In the genomic region with DNA sequence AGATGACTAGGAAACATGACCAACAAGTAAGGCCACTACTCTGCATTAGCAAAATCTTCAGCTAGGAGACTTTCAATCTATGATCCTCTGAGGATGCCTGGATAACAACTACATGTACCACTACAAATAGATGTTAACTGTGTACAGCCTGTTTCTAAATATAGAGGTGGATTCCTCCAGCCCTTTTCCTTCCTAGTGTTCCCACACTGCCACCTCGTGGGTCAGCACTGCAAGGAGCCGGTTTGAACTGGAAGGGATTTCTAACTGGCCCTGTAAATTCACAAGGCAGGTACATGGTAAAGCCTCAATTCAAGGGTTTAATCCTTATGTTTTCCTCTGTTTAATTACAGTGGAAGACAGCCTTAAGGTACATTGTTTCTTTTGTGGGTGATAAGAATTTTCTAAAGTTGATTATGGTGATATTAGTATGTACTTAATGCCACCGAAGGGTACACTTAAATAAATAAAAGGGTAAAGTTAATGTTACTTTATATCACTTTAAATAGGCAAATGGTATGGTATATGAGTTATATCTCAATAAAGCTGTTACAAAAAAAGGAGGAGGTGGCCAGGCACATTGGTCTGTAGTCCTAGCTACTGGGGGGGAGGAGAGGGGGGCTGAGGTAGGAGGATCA, we compare ENCODE assay signal across 8 cellular contexts. TPM values are rescaled to one million over a fixed set of nuclear protein-coding genes. Genes with fewer than 3 reads are reported as not detected.
DNase-seq lines count a peak whose midpoint lies in the region; ATAC-seq and TF ChIP-seq lines count a peak whose summit lies in the region.

No MANE protein-coding gene starts in this region.

- H3K27me3 Mint-ChIP-seq in chondrocyte (ENCODE audit: low read depth) = no peaks in the 10 kb centered on the region

- peak; percentile 81 for TF ChIP-seq CTCF in AG04449 (IDR thresholded peaks at IDR 0.05; ENCODE audit: insufficient read depth, low read length, missing control alignments)
- peak; percentile 89 for TF ChIP-seq CTCF in chondrocyte (IDR thresholded peaks at IDR 0.05)

- no peaks in the 10 kb centered on the region for H3K9me3 Mint-ChIP-seq in chondrocyte (ENCODE audit: low read depth)

- H3K4me3 Mint-ChIP-seq in chondrocyte (ENCODE audit: unreplicated experiment) = no peak overlapping the region

- ATAC-seq in GM18498 (IDR thresholded peaks at IDR 0.05; ENCODE audit: unreplicated experiment) = peak; percentile 52
- ATAC-seq in GM19452 (IDR thresholded peaks at IDR 0.05; ENCODE audit: unreplicated experiment) = no peak

- CTCF ChIA-PET in AG04449 (lab: Yijun Ruan, JAX) = interaction anchor here (0.6 to 8.1 kb wide), 28 partner anchors 9 to 1451 kb away, joined by 3 to 99 read pairs (median 4); no protein-coding TSS in a partner anchor

- no peak overlapping the region for H3K4me3 ChIP-seq in AG04449 (ENCODE audit: low read depth, low read length)

- H3K36me3 Mint-ChIP-seq in chondrocyte (ENCODE audit: low read depth) = no peaks in the 10 kb centered on the region

- H3K27ac Mint-ChIP-seq in chondrocyte (ENCODE audit: unreplicated experiment) = peak overlapping the region; percentile 78

- H3K4me1 Mint-ChIP-seq in chondrocyte (ENCODE audit: low read depth) = peaks cover 12% of the 10 kb centered on the region

- POLR2A ChIA-PET in AG04449 (lab: Yijun Ruan, JAX) = no interaction called here

- DNase-seq in AG04449 (ENCODE audit: low read depth, low spot score) = peak; percentile 29
- DNase-seq in NCI-H1105 treated with DMSO at 0.1 percent for 48 hours (lab: John Stamatoyannopoulos, UW) = peak; percentile 36
- peak; percentile 77 for DNase-seq in SKM-1 (lab: John Stamatoyannopoulos, UW; ENCODE audit: unreplicated experiment)
- DNase-seq in chondrocyte (ENCODE audit: low spot score) = no peak
- DNase-seq in left kidney (ENCODE audit: low read depth, low spot score) = peak; percentile 87
- DNase-seq in stimulated activated CD8-positive, alpha-beta memory T cell treated with anti-CD3 and anti-CD28 coated beads, Interleukin-12 subunit alpha, Interleukin-12 subunit beta, amount 100 ng/mL, for 1 hour (ENCODE audit: low read depth) = peak; percentile 18

RNA-seq across cellular contexts. Expression of a gene that starts 14.4 kb away (rescaled TPM):
- total RNA-seq in chondrocyte = 28.4 to 31.5 TPM (median 29.3 TPM) in 3 replicates
